Comparison of ENCODE assay signal across 9 cellular contexts in the genomic region with DNA sequence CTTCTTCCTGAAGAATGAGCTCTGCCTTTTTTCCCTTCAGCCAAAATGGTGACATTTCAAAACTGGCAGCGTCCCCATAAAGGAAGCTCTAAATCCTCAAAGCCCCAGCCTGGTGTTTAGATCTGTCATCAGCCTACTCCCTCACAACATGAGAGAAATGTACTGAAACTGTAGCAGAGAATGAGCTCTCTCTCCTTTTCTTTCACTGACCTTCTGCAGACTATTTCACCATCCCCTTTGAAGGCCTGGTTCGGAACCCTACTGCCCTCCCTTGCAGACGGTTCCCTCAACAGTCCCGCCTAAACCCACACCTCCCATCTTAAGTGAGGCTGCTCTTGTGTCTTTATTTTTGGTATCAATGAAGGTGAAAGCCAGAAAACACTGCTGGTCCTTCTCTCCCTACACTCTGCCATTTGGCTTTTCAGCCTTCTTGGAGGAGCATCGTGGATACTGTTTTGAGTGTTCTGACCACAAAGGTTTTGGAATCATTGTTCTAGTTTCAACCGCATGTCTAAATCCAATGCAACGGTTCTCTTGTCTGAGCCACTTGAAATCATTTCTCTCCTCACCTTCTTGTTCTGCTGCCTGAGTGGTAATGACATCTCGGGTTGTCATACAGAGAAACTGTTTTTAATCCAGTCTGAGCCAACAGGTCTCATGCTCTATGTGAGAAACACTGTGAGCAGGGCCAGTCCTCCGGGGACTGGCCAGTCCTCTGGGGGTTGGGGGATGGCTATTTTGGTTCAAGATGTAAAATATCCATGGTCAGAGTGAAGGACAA.
DNase-seq lines count a peak whose midpoint lies in the region; ATAC-seq and TF ChIP-seq lines count a peak whose summit lies in the region.
"Had no signal": no experiment of that assay in that cellular context is flagged by ENCODE, and none has a peak within 500 bp of the region (broad histone marks: within the 10 kb centered on the region; RNA-seq: fewer than 3 reads in every experiment).

No MANE protein-coding gene starts in this region.

- DNase-seq in GM13977 (ENCODE audit: low spot score): peak; percentile 46
- DNase-seq in effector memory CD4-positive, alpha-beta T cell: no peak
- no peak for DNase-seq in HuH-7 (ENCODE audit: low spot score)
- DNase-seq in Kasumi-1 (lab: John Stamatoyannopoulos, UW): no peak
- no peak for DNase-seq in islet precursor cell
- DNase-seq in KBM-7: no peak
- DNase-seq: activated CD4-positive, CD25-positive, alpha-beta regulatory T cell had no signal

- no peaks in the 10 kb centered on the region for H3K27me3 ChIP-seq in effector memory CD4-positive, alpha-beta T cell (replicated peaks; ENCODE audit: control insufficient read depth, insufficient read depth, low read length, poor library complexity, severe bottlenecking)

- H3K36me3 ChIP-seq in effector memory CD4-positive, alpha-beta T cell (ENCODE audit: control insufficient read depth, insufficient read depth, low read length): peaks cover 68% of the 10 kb centered on the region

- H3K4me1 ChIP-seq in effector memory CD4-positive, alpha-beta T cell (ENCODE audit: control insufficient read depth, insufficient read depth, low read length, poor library complexity, severe bottlenecking): peaks cover 83% of the 10 kb centered on the region

- no peaks in the 10 kb centered on the region for H3K9me3 ChIP-seq in effector memory CD4-positive, alpha-beta T cell (ENCODE audit: control insufficient read depth, low read length)

- TF ChIP-seq CTCF in GM13977 (IDR thresholded peaks at IDR 0.05; ENCODE audit: extremely low read depth, insufficient read depth, missing control alignments): no peak

- H3K27ac ChIP-seq in effector memory CD4-positive, alpha-beta T cell (ENCODE audit: insufficient read depth, low read length, poor library complexity, severe bottlenecking): peak overlapping the region; percentile 50

- in situ Hi-C loops in GM13977 (cut with MboI; ENCODE audit: low pct_unique_long_range_greater_than_20kb, low sequenced_read_pairs, unreplicated experiment) (no loop called here), KBM-7 (cut with MboI; ENCODE audit: low pct_unique_long_range_greater_than_20kb, low sequenced_read_pairs) (no loop called here)

- ATAC-seq in GM21381 (IDR thresholded peaks at IDR 0.05; ENCODE audit: unreplicated experiment): peak; percentile 40
- ATAC-seq in HG03354 (IDR thresholded peaks at IDR 0.05; ENCODE audit: poor library complexity, severe bottlenecking, unreplicated experiment): peak; percentile 54

- no peak overlapping the region for H3K4me3 ChIP-seq in effector memory CD4-positive, alpha-beta T cell (ENCODE audit: insufficient read depth, low read depth, low read length, poor library complexity, severe bottlenecking)
